Comparison of ENCODE assay signal across 1 cellular context in the genomic region with DNA sequence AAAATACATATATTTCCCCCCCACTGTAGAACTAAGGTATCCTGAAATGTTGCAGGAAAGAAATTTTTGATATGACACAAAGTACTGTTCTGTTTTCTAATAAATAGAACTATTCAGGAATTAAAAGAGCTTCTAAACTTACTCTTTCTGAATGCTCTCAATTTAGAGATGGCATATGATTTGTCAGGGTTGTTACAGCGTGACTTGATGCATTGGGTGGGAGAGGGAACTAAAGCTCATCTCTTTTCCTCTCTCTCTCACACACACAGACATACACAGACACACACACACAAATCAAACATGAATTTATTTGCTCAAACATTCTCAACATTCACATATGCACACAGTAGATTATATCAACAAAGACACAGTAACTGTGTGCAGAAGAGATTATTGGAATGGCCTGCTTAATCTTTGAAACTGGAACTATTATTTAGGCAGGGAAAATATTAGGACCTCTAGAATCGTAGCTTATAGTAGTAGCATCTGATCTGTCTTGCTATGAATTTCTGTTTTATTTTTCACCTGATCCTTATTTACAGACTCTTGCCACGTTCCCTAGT.
TF ChIP-seq lines count a peak whose summit lies in the region.

No MANE protein-coding gene starts in this region.

TF ChIP-seq in HepG2, 621 proteins besides CTCF, POLR2A, EP300 and RAD21 (continued from another document):
- TF ChIP-seq, protein P1, sequence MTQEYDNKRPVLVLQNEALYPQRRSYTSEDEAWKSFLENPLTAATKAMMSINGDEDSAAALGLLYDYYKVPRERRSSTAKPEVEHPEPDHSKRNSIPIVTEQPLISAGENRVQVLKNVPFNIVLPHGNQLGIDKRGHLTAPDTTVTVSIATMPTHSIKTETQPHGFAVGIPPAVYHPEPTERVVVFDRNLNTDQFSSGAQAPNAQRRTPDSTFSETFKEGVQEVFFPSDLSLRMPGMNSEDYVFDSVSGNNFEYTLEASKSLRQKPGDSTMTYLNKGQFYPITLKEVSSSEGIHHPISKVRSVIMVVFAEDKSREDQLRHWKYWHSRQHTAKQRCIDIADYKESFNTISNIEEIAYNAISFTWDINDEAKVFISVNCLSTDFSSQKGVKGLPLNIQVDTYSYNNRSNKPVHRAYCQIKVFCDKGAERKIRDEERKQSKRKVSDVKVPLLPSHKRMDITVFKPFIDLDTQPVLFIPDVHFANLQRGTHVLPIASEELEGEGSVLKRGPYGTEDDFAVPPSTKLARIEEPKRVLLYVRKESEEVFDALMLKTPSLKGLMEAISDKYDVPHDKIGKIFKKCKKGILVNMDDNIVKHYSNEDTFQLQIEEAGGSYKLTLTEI (CRISPR knock-in tag; conservative IDR thresholded peaks at IDR 0.05), result no peak
- TF ChIP-seq IRX3 (CRISPR knock-in tag; IDR thresholded peaks at IDR 0.05; ENCODE audit: borderline replicate concordance, low read depth), result no peak
- peak; percentile 33; the same call in 1 of the 2 replicates for TF ChIP-seq FOXA3 (CRISPR knock-in tag; IDR thresholded peaks at IDR 0.05)
